Comparison of ENCODE assay signal across 10 cellular contexts in the genomic region with DNA sequence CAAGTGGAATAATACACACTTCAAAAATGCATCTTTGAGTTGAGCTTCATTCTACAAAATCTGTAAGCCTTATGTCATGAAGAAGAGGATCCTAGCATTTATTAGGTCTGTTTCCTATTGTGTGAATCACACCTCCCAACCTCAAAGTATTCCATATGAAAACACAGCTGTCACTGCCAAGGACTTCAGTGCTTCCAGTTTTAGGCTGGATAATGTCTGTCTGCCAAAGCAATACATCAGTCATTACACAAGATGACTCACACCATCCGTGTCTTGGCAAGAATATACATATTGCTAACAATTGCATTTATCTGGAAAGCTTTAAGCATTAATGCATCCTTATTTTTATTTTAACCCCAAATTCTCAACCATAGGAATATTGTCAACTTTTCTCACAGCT.
A peak's percentile ranks its signal among the peaks of the same experiment; 100 is the strongest.
DNase-seq lines count a peak whose midpoint lies in the region; ATAC-seq, FAIRE-seq and TF ChIP-seq lines count a peak whose summit lies in the region.
"Had no signal": no experiment of that assay in that cellular context is flagged by ENCODE, and none has a peak within 500 bp of the region (broad histone marks: within the 10 kb centered on the region; RNA-seq: fewer than 3 reads in every experiment).

No MANE protein-coding gene starts in this region.

- DNase-seq in A172 (ENCODE audit: low spot score) (peak; percentile 47), HTR-8/SVneo (ENCODE audit: insufficient read length, low spot score) (peak; percentile 61), RWPE1 (ENCODE audit: low spot score) (peak; percentile 45), fibroblast of villous mesenchyme (ENCODE audit: low read depth) (peak; percentile 7), NCI-H2029 (lab: John Stamatoyannopoulos, UW) (no peak), NCI-H146 treated with DMSO at 0.1 percent for 48 hours (lab: John Stamatoyannopoulos, UW; ENCODE audit: unreplicated experiment) (no peak)
- no peak for DNase-seq in stimulated activated naive CD8-positive, alpha-beta T cell treated with anti-CD3 and anti-CD28 coated beads, Interleukin-15, amount 100 ng/mL, for 72 hours
- DNase-seq in stimulated activated naive CD4-positive, alpha-beta T cell treated with Interleukin-2 at 50 U/mL for 16 hours (lab: John Stamatoyannopoulos, UW) = no peak
- DNase-seq: amniotic stem cell, left cardiac atrium had no signal

- no peak overlapping the region for H3K27ac Mint-ChIP-seq in stimulated activated naive CD8-positive, alpha-beta T cell treated with anti-CD3 and anti-CD28 coated beads, Interleukin-15, amount 100 ng/mL, for 72 hours

- no peaks in the 10 kb centered on the region for H3K27me3 Mint-ChIP-seq in stimulated activated naive CD8-positive, alpha-beta T cell treated with anti-CD3 and anti-CD28 coated beads, Interleukin-15, amount 100 ng/mL, for 72 hours

- no peak for ATAC-seq in stimulated activated naive CD8-positive, alpha-beta T cell treated with anti-CD3 and anti-CD28 coated beads, Interleukin-15, amount 100 ng/mL, for 72 hours
- ATAC-seq: left cardiac atrium had no signal

- POLR2A ChIA-PET in RWPE1 (lab: Yijun Ruan, JAX; ENCODE audit: low non-redundant PET) = no interaction called here

- FAIRE-seq in HTR-8/SVneo (lab: Jason Lieb, UNC) = peak; percentile 90

- no peaks in the 10 kb centered on the region for H3K9me3 Mint-ChIP-seq in stimulated activated naive CD8-positive, alpha-beta T cell treated with anti-CD3 and anti-CD28 coated beads, Interleukin-15, amount 100 ng/mL, for 72 hours

- no peak overlapping the region for H3K4me3 Mint-ChIP-seq in stimulated activated naive CD8-positive, alpha-beta T cell treated with anti-CD3 and anti-CD28 coated beads, Interleukin-15, amount 100 ng/mL, for 72 hours

- H3K4me1 Mint-ChIP-seq in stimulated activated naive CD8-positive, alpha-beta T cell treated with anti-CD3 and anti-CD28 coated beads, Interleukin-15, amount 100 ng/mL, for 72 hours = no peaks in the 10 kb centered on the region

- CTCF ChIA-PET in RWPE1 (lab: Yijun Ruan, JAX) = interaction anchor here (0.9 kb wide), 1 partner anchor 141 kb away, joined by 3 read pairs; no protein-coding TSS in a partner anchor

- H3K4me3 ChIP-seq in fibroblast of villous mesenchyme (ENCODE audit: low read depth, low read length) = no peak overlapping the region

- H3K27ac ChIP-seq in RWPE1 = no peak overlapping the region

- TF ChIP-seq CTCF in RWPE1 (conservative IDR thresholded peaks at IDR 0.05; ENCODE audit: low read depth) (no peak), fibroblast of villous mesenchyme (IDR thresholded peaks at IDR 0.05; ENCODE audit: insufficient read depth, low read depth, low read length) (no peak)

Comparison
In these comparisons a context has a peak if more than half of its experiments do, and no peak if none do; other contexts are left out.
1. DNase-seq: peak in A172 (single experiment), HTR-8/SVneo (single experiment), RWPE1 (single experiment) and fibroblast of villous mesenchyme (single experiment); none in NCI-H2029 (single experiment), stimulated activated naive CD8-positive, alpha-beta T cell treated with anti-CD3 and anti-CD28 coated beads, Interleukin-15, amount 100 ng/mL, for 72 hours (0 of 2), NCI-H146 treated with DMSO at 0.1 percent for 48 hours (single experiment) and stimulated activated naive CD4-positive, alpha-beta T cell treated with Interleukin-2 at 50 U/mL for 16 hours (single experiment).